Comparison of ENCODE assay signal across 1 cellular context in the genomic region with DNA sequence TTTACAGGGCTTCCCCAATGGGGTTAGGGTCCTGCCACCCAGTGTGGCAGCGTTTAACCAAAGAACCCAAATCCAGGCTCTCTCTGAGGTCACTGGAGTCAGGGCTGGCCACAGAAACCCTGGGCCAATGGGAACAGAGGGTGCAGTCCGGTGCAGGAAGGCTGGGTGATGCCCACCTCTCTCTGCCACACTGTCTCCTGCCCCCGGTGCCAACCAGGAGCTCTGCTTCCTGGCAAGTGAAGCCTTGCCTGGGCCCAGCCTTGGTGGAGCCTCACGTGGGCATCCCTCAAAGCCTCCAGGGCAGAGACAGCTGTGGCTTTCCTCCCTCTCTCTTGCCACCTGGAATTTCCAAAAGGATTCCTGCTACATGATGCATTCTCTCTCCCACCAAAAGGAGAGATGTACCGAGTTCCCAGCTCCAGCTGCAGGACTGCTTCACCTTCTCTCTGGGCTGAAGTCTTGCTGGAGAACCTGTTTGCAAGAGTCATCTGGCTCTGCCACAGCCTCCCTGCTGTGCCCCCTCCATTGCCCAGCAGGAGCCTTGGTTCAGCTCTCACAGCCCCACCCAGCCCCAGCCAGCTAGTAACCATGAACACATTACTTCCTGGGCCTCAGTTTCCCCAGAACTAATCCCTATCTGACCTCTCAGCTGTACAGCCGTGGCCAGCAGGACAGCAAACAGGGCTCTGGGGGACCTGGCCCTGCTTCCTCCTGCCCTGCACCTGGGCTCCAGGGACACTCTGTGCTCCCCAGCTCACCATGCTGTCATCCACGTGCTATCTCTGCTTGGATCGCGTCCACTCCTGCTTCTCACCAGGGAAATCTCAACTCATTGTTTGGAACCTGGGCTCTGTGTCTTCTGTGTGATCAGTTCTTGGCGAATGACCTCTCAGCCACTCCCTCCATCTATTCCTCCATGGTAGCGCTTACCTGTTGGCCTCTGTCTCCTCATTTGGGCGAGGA.
TF ChIP-seq lines count a peak whose summit lies in the region.

No MANE protein-coding gene starts in this region.

TF ChIP-seq in Ishikawa, 13 proteins besides CTCF, POLR2A, EP300 and RAD21:
- TF ChIP-seq, protein P1, sequence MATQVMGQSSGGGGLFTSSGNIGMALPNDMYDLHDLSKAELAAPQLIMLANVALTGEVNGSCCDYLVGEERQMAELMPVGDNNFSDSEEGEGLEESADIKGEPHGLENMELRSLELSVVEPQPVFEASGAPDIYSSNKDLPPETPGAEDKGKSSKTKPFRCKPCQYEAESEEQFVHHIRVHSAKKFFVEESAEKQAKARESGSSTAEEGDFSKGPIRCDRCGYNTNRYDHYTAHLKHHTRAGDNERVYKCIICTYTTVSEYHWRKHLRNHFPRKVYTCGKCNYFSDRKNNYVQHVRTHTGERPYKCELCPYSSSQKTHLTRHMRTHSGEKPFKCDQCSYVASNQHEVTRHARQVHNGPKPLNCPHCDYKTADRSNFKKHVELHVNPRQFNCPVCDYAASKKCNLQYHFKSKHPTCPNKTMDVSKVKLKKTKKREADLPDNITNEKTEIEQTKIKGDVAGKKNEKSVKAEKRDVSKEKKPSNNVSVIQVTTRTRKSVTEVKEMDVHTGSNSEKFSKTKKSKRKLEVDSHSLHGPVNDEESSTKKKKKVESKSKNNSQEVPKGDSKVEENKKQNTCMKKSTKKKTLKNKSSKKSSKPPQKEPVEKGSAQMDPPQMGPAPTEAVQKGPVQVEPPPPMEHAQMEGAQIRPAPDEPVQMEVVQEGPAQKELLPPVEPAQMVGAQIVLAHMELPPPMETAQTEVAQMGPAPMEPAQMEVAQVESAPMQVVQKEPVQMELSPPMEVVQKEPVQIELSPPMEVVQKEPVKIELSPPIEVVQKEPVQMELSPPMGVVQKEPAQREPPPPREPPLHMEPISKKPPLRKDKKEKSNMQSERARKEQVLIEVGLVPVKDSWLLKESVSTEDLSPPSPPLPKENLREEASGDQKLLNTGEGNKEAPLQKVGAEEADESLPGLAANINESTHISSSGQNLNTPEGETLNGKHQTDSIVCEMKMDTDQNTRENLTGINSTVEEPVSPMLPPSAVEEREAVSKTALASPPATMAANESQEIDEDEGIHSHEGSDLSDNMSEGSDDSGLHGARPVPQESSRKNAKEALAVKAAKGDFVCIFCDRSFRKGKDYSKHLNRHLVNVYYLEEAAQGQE (IDR thresholded peaks at IDR 0.05; ENCODE audit: low read depth): no peak
- no peak for TF ChIP-seq ZBTB7A (IDR thresholded peaks at IDR 0.05; ENCODE audit: low read depth)
- TF ChIP-seq NFIC (IDR thresholded peaks at IDR 0.05): peak; percentile 81
- no peak for TF ChIP-seq TEAD4 (IDR thresholded peaks at IDR 0.05)
- TF ChIP-seq EGR1 (IDR thresholded peaks at IDR 0.05): no peak
- TF ChIP-seq CEBPB (IDR thresholded peaks at IDR 0.05): 0 out of 2 replicates have a peak, but pooled peaks have one; percentile 17
- no peak for TF ChIP-seq CREB1 (IDR thresholded peaks at IDR 0.05; ENCODE audit: low read depth)
- TF ChIP-seq, protein P2, sequence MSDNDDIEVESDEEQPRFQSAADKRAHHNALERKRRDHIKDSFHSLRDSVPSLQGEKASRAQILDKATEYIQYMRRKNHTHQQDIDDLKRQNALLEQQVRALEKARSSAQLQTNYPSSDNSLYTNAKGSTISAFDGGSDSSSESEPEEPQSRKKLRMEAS (IDR thresholded peaks at IDR 0.05): peak; percentile 66; the same call in 1 of the 2 replicates
- TF ChIP-seq, protein P3, sequence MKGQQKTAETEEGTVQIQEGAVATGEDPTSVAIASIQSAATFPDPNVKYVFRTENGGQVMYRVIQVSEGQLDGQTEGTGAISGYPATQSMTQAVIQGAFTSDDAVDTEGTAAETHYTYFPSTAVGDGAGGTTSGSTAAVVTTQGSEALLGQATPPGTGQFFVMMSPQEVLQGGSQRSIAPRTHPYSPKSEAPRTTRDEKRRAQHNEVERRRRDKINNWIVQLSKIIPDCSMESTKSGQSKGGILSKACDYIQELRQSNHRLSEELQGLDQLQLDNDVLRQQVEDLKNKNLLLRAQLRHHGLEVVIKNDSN (IDR thresholded peaks at IDR 0.05): no peak
- TF ChIP-seq TCF12 (IDR thresholded peaks at IDR 0.05; ENCODE audit: low read depth): peak; percentile 78
- no peak for TF ChIP-seq FOXM1 (IDR thresholded peaks at IDR 0.05; ENCODE audit: borderline replicate concordance, low read depth)
- no peak for TF ChIP-seq TAF1 (IDR thresholded peaks at IDR 0.05; ENCODE audit: low read depth)
- TF ChIP-seq YY1 (IDR thresholded peaks at IDR 0.05; ENCODE audit: low read depth): no peak
